21 cellular contexts compared by ENCODE assay signal in genomic region chr2:217444932-217445331, GRCh38.
DNase-seq lines count a peak whose midpoint lies in the region; ATAC-seq and TF ChIP-seq lines count a peak whose summit lies in the region.
"Had no signal": no experiment of that assay in that cellular context is flagged by ENCODE, and none has a peak within 500 bp of the region (broad histone marks: within the 10 kb centered on the region; RNA-seq: fewer than 3 reads in every experiment).

No MANE protein-coding gene starts in this region.

- DNase-seq in GM12865 (ENCODE audit: low read depth), result peak; percentile 66
- DNase-seq in CD4-positive, alpha-beta T cell, result no peak
- no peak for DNase-seq in SIG-M5 treated with dmso at 0.1 percent for 504 hours (lab: John Stamatoyannopoulos, UW; ENCODE audit: unreplicated experiment)
- DNase-seq in OCI-M1 (lab: John Stamatoyannopoulos, UW), result no peak
- no peak for DNase-seq in SW 1271 (lab: John Stamatoyannopoulos, UW)
- DNase-seq: activated effector memory CD4-positive, alpha-beta T cell treated with anti-CD3 and anti-CD28 coated beads, Interleukin-2, amount 50 U/mL, for 16 hours; amniotic stem cell; BE2C; Calu3; central memory CD4-positive, alpha-beta T cell; left ventricle myocardium superior; NCI-H1092; NCI-H2081 treated with DMSO at 0.1 percent for 48 hours; NCI-H510A; RPMI8226; tibial artery had no signal

- no peaks in the 10 kb centered on the region for H3K9me3 ChIP-seq in CD4-positive, alpha-beta T cell (ENCODE audit: control insufficient read depth, low read length)
- H3K9me3 ChIP-seq: BE2C, neutrophil, tibial artery had no signal

- no peak for TF ChIP-seq CTCF in GM12865 (IDR thresholded peaks at IDR 0.05; ENCODE audit: insufficient read depth, low read depth, low read length, missing control alignments)
- TF ChIP-seq CTCF in CD4-positive, alpha-beta T cell (IDR thresholded peaks at IDR 0.05), result no peak

- ATAC-seq in GM19438 (IDR thresholded peaks at IDR 0.05; ENCODE audit: low read depth, unreplicated experiment) (peak; percentile 69), HG02678 (IDR thresholded peaks at IDR 0.05; ENCODE audit: unreplicated experiment) (peak; percentile 69), HG03442 (IDR thresholded peaks at IDR 0.05; ENCODE audit: unreplicated experiment) (peak; percentile 55)
- ATAC-seq in CD4-positive, alpha-beta T cell (ENCODE audit: poor library complexity), result no peak
- ATAC-seq: stimulated activated memory B cell treated with anti-CD40 and anti-IgM and Interleukin-4, amounts not matched to agents 10 μg/mL and 1 μg/mL and 100 μg/mL, for 72 hours had no signal

- CTCF ChIA-PET in CD4-positive, alpha-beta T cell (lab: Charles Lee), result no interaction called here

- intact Hi-C loops in CD4-positive, alpha-beta T cell (cut with DNase I, micrococcal nuclease), result no loop called here

- H3K4me3 ChIP-seq in GM12865 (ENCODE audit: low read depth, low read length), result no peak overlapping the region
- H3K4me3 ChIP-seq: tibial artery had no signal

- H3K4me3 Mint-ChIP-seq in CD4-positive, alpha-beta T cell, result no peak overlapping the region
- H3K4me3 Mint-ChIP-seq: stimulated activated memory B cell treated with anti-CD40 and anti-IgM and Interleukin-4, amounts not matched to agents 10 μg/mL and 1 μg/mL and 100 μg/mL, for 72 hours had no signal

- H3K27ac Mint-ChIP-seq in CD4-positive, alpha-beta T cell, result no peak overlapping the region
- H3K27ac Mint-ChIP-seq: stimulated activated memory B cell treated with anti-CD40 and anti-IgM and Interleukin-4, amounts not matched to agents 10 μg/mL and 1 μg/mL and 100 μg/mL, for 72 hours had no signal

- no peaks in the 10 kb centered on the region for H3K27me3 Mint-ChIP-seq in CD4-positive, alpha-beta T cell
- H3K27me3 Mint-ChIP-seq: stimulated activated memory B cell treated with anti-CD40 and anti-IgM and Interleukin-4, amounts not matched to agents 10 μg/mL and 1 μg/mL and 100 μg/mL, for 72 hours had no signal

- POLR2A ChIA-PET in CD4-positive, alpha-beta T cell (lab: Charles Lee), result no interaction called here

- H3K9me3 Mint-ChIP-seq in CD4-positive, alpha-beta T cell, result no peaks in the 10 kb centered on the region

- no peaks in the 10 kb centered on the region for H3K27me3 ChIP-seq in CD4-positive, alpha-beta T cell (ENCODE audit: control insufficient read depth, insufficient read depth, low read length)
- H3K27me3 ChIP-seq: BE2C, neutrophil, tibial artery had no signal

- H3K4me1 Mint-ChIP-seq in CD4-positive, alpha-beta T cell (ENCODE audit: low read depth), result no peaks in the 10 kb centered on the region
- H3K4me1 Mint-ChIP-seq: stimulated activated memory B cell treated with anti-CD40 and anti-IgM and Interleukin-4, amounts not matched to agents 10 μg/mL and 1 μg/mL and 100 μg/mL, for 72 hours had no signal

- no peak overlapping the region for H3K27ac ChIP-seq in CD4-positive, alpha-beta T cell (ENCODE audit: low read depth, low read length)
- H3K27ac ChIP-seq: neutrophil had no signal

- H3K36me3 Mint-ChIP-seq in CD4-positive, alpha-beta T cell (ENCODE audit: low read depth), result no peaks in the 10 kb centered on the region
- H3K36me3 Mint-ChIP-seq: stimulated activated memory B cell treated with anti-CD40 and anti-IgM and Interleukin-4, amounts not matched to agents 10 μg/mL and 1 μg/mL and 100 μg/mL, for 72 hours had no signal
